In genomic region chr2:18387479-18388206, GRCh38 we compare ENCODE assay signal across 8 cellular contexts.
DNase-seq lines count a peak whose midpoint lies in the region; ATAC-seq and TF ChIP-seq lines count a peak whose summit lies in the region.

No MANE protein-coding gene starts in this region.

- H3K4me3 ChIP-seq in colonic mucosa (no peak overlapping the region), liver (ENCODE audit: low read depth in 1 of 3, low read length in 3 of 3) (no peak overlapping the region)

- intact Hi-C loops in colonic mucosa (cut with DNase I): loop anchor here (5.0 kb wide), 1 partner anchor 1475 kb away; no protein-coding TSS in a partner anchor

- H3K36me3 ChIP-seq in colonic mucosa: no peaks in the 10 kb centered on the region
- no peaks in the 10 kb centered on the region for H3K36me3 ChIP-seq in liver (ENCODE audit: control insufficient read depth in 4 of 4, insufficient read depth in 3 of 4, low read depth in 1 of 4, low read length in 3 of 4)

- DNase-seq in AML-193 (lab: John Stamatoyannopoulos, UW) (peak; percentile 28 to 42), NCI-H2171 treated with DMSO at 0.1 percent for 48 hours (lab: John Stamatoyannopoulos, UW) (peak; percentile 65), colonic mucosa (peak; percentile 81)
- DNase-seq in activated CD4-positive, CD25-positive, alpha-beta regulatory T cell treated with anti-CD3 and anti-CD28 coated beads, Interleukin-2, amount 50 U/mL, for 72 hours: peak; percentile 58
- DNase-seq in stimulated activated CD4-positive, alpha-beta T cell treated with anti-CD3 and anti-CD28 coated beads, TNF-alpha, amount 100 ng/mL, for 24 hours (ENCODE audit: low read depth in 3 of 3): peak; percentile 27 to 54 (median 28)

- TF ChIP-seq CTCF in colonic mucosa (IDR thresholded peaks at IDR 0.05) (peak; percentile 90), liver (IDR thresholded peaks at IDR 0.05; ENCODE audit: low read depth, low read length, missing input control) (peak; percentile 98)

- no peaks in the 10 kb centered on the region for H3K9me3 ChIP-seq in colonic mucosa
- no peaks in the 10 kb centered on the region for H3K9me3 ChIP-seq in liver (ENCODE audit: control insufficient read depth in 4 of 4, low read length in 3 of 4)

- peak; percentile 91 for TF ChIP-seq RAD21 in liver (IDR thresholded peaks at IDR 0.05)

- no peak overlapping the region for H3K27ac ChIP-seq in colonic mucosa
- H3K27ac ChIP-seq in liver (ENCODE audit: low read depth in 1 of 2, low read length in 2 of 2): no peak overlapping the region

- H3K4me1 ChIP-seq in colonic mucosa (no peaks in the 10 kb centered on the region), liver (ENCODE audit: control insufficient read depth in 4 of 4, insufficient read depth in 4 of 4, low read length in 3 of 4) (no peaks in the 10 kb centered on the region)

- ATAC-seq in GM18873 (IDR thresholded peaks at IDR 0.05; ENCODE audit: low FRiP score, unreplicated experiment): peak; percentile 75
- peak; percentile 89 for ATAC-seq in HG03097 (IDR thresholded peaks at IDR 0.05; ENCODE audit: low FRiP score, unreplicated experiment)

- H3K27me3 ChIP-seq in colonic mucosa: no peaks in the 10 kb centered on the region
- H3K27me3 ChIP-seq in liver (ENCODE audit: control insufficient read depth in 4 of 4, insufficient read depth in 4 of 4, low read length in 3 of 4): no peaks in the 10 kb centered on the region

- H3K9ac ChIP-seq in colonic mucosa (ENCODE audit: low read depth in 2 of 2, low read length in 2 of 2) (no peak overlapping the region), liver (ENCODE audit: low read depth in 1 of 2, low read length in 2 of 2) (no peak overlapping the region)

- 59% methylated on average over 15 of the region's 15 CpGs for WGBS in liver

TF ChIP-seq in liver, 16 proteins besides CTCF, POLR2A, EP300 and RAD21:
- TF ChIP-seq NR2F2 (IDR thresholded peaks at IDR 0.05): no peak
- TF ChIP-seq SP1 (IDR thresholded peaks at IDR 0.05): no peak
- no peak for TF ChIP-seq HNF4G (IDR thresholded peaks at IDR 0.05)
- no peak for TF ChIP-seq GABPA (IDR thresholded peaks at IDR 0.05 in 1 of 2, conservative IDR thresholded peaks at IDR 0.05 in 1 of 2)
- TF ChIP-seq, protein P1, sequence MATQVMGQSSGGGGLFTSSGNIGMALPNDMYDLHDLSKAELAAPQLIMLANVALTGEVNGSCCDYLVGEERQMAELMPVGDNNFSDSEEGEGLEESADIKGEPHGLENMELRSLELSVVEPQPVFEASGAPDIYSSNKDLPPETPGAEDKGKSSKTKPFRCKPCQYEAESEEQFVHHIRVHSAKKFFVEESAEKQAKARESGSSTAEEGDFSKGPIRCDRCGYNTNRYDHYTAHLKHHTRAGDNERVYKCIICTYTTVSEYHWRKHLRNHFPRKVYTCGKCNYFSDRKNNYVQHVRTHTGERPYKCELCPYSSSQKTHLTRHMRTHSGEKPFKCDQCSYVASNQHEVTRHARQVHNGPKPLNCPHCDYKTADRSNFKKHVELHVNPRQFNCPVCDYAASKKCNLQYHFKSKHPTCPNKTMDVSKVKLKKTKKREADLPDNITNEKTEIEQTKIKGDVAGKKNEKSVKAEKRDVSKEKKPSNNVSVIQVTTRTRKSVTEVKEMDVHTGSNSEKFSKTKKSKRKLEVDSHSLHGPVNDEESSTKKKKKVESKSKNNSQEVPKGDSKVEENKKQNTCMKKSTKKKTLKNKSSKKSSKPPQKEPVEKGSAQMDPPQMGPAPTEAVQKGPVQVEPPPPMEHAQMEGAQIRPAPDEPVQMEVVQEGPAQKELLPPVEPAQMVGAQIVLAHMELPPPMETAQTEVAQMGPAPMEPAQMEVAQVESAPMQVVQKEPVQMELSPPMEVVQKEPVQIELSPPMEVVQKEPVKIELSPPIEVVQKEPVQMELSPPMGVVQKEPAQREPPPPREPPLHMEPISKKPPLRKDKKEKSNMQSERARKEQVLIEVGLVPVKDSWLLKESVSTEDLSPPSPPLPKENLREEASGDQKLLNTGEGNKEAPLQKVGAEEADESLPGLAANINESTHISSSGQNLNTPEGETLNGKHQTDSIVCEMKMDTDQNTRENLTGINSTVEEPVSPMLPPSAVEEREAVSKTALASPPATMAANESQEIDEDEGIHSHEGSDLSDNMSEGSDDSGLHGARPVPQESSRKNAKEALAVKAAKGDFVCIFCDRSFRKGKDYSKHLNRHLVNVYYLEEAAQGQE (IDR thresholded peaks at IDR 0.05): no peak
- TF ChIP-seq FOXA2 (IDR thresholded peaks at IDR 0.05): no peak
- TF ChIP-seq EGR1 (IDR thresholded peaks at IDR 0.05; ENCODE audit: low read depth in 2 of 2): no peak
- TF ChIP-seq YY1 (IDR thresholded peaks at IDR 0.05): no peak
- no peak for TF ChIP-seq ATF3 (IDR thresholded peaks at IDR 0.05)
- no peak for TF ChIP-seq ZBTB33 (IDR thresholded peaks at IDR 0.05)
- no peak for TF ChIP-seq MAX (IDR thresholded peaks at IDR 0.05)
- no peak for TF ChIP-seq FOXA1 (IDR thresholded peaks at IDR 0.05)
- no peak for TF ChIP-seq JUND (IDR thresholded peaks at IDR 0.05)
- TF ChIP-seq RXRA (IDR thresholded peaks at IDR 0.05): no peak
- TF ChIP-seq HNF4A (conservative IDR thresholded peaks at IDR 0.05): no peak
- no peak for TF ChIP-seq TAF1 (conservative IDR thresholded peaks at IDR 0.05)

Comparison
In these comparisons a context has a peak if more than half of its experiments do, and no peak if none do; other contexts are left out.
1. DNase-seq: peak in every context shown above with its lines; median percentile 81 in colonic mucosa; 65 in NCI-H2171 treated with DMSO at 0.1 percent for 48 hours; 58 in activated CD4-positive, CD25-positive, alpha-beta regulatory T cell treated with anti-CD3 and anti-CD28 coated beads, Interleukin-2, amount 50 U/mL, for 72 hours; 35 in AML-193; 28 in stimulated activated CD4-positive, alpha-beta T cell treated with anti-CD3 and anti-CD28 coated beads, TNF-alpha, amount 100 ng/mL, for 24 hours.